7 cellular contexts compared by ENCODE assay signal in genomic region chr5:150778517-150779396, GRCh38. TPM values are rescaled to one million over a fixed set of nuclear protein-coding genes. Genes with fewer than 3 reads are reported as not detected.
DNase-seq lines count a peak whose midpoint lies in the region; ATAC-seq and TF ChIP-seq lines count a peak whose summit lies in the region.

TSS of gene SMIM3 (plus strand) at chr5:150778757. CDS start at chr5:150795441, 16,684 bp downstream.

- H3K4me1 Mint-ChIP-seq in activated T-helper 2 cell treated with anti-CD3 and anti-CD28 coated beads, Interferon-gamma antibody, Interleukin-2, Interleukin-4, amounts not matched to agents 10 μg/mL and 5 μg/mL and 100 μg/mL, durations not matched to agents 14 hours and 24 hours and 36 hours (ENCODE audit: low read depth): peaks cover 64% of the 10 kb centered on the region
- peaks cover 28 to 59% (median 57%) of the 10 kb centered on the region in 4 donors for H3K4me1 Mint-ChIP-seq in naive thymus-derived CD8-positive, alpha-beta T cell

- peak within 1 kb of the TSS; percentile 52 for H3K27ac ChIP-seq in temporal lobe (ENCODE audit: low read depth, low read length)

- peaks cover 21% of the 10 kb centered on the region for H3K36me3 Mint-ChIP-seq in activated T-helper 2 cell treated with anti-CD3 and anti-CD28 coated beads, Interferon-gamma antibody, Interleukin-2, Interleukin-4, amounts not matched to agents 10 μg/mL and 5 μg/mL and 100 μg/mL, durations not matched to agents 14 hours and 24 hours and 36 hours (ENCODE audit: low read depth)
- H3K36me3 Mint-ChIP-seq in naive thymus-derived CD8-positive, alpha-beta T cell: no peaks in the 10 kb centered on the region

- POLR2A ChIA-PET in naive thymus-derived CD8-positive, alpha-beta T cell (lab: Charles Lee): interaction anchor here (0.5 to 2.4 kb wide), 10 partner anchors 10 to 365 kb away, joined by 3 to 21 read pairs (median 6); partner anchors contain the start of genes DCTN4, IRGM and RBM22

- intact Hi-C loops in activated T-helper 2 cell treated with anti-CD3 and anti-CD28 coated beads, Interferon-gamma antibody, Interleukin-2, Interleukin-4, amounts not matched to agents 10 μg/mL and 5 μg/mL and 100 μg/mL, durations not matched to agents 14 hours and 24 hours and 36 hours (cut with micrococcal nuclease): loop anchor here (2.0 kb wide), 2 partner anchors 20 to 36 kb away; partner anchors contain the start of gene DCTN4

- peak within 1 kb of the TSS; percentile 95 for H3K27ac Mint-ChIP-seq in activated T-helper 2 cell treated with anti-CD3 and anti-CD28 coated beads, Interferon-gamma antibody, Interleukin-2, Interleukin-4, amounts not matched to agents 10 μg/mL and 5 μg/mL and 100 μg/mL, durations not matched to agents 14 hours and 24 hours and 36 hours
- H3K27ac Mint-ChIP-seq in naive thymus-derived CD8-positive, alpha-beta T cell: peak within 1 kb of the TSS; percentile 81 to 95 (median 90)

- ATAC-seq in HG03045 (IDR thresholded peaks at IDR 0.05; ENCODE audit: unreplicated experiment): peak; percentile 39
- peak; percentile 60 to 78 for ATAC-seq in naive thymus-derived CD8-positive, alpha-beta T cell

- no peaks in the 10 kb centered on the region for H3K9me3 Mint-ChIP-seq in activated T-helper 2 cell treated with anti-CD3 and anti-CD28 coated beads, Interferon-gamma antibody, Interleukin-2, Interleukin-4, amounts not matched to agents 10 μg/mL and 5 μg/mL and 100 μg/mL, durations not matched to agents 14 hours and 24 hours and 36 hours
- no peaks in the 10 kb centered on the region for H3K9me3 Mint-ChIP-seq in naive thymus-derived CD8-positive, alpha-beta T cell

- H3K4me3 ChIP-seq in GM12875 (ENCODE audit: low read depth, low read length) (peak within 1 kb of the TSS; percentile 88), fibroblast of mammary gland (ENCODE audit: control insufficient read depth, low read depth, low read length) (peak within 1 kb of the TSS; percentile 79)

- DNase-seq in RPMI7951 (ENCODE audit: low read depth): peak; percentile 81
- peak; percentile 58 for DNase-seq in activated T-helper 2 cell treated with anti-CD3 and anti-CD28 coated beads, Interferon-gamma antibody, Interleukin-2, Interleukin-4, amounts not matched to agents 10 μg/mL and 5 μg/mL and 100 μg/mL, durations not matched to agents 14 hours and 24 hours and 36 hours (ENCODE audit: low spot score)
- peak; percentile 61 for DNase-seq in fibroblast of mammary gland (ENCODE audit: low read depth)
- peak; percentile 38 to 80 (median 58) for DNase-seq in naive thymus-derived CD8-positive, alpha-beta T cell

- TF ChIP-seq CTCF in GM12875 (IDR thresholded peaks at IDR 0.05; ENCODE audit: borderline replicate concordance, insufficient read depth, low read depth, low read length): peak; percentile 49; the same call in 1 of the 2 replicates
- peak; percentile 21 for TF ChIP-seq CTCF in fibroblast of mammary gland (conservative IDR thresholded peaks at IDR 0.05; ENCODE audit: control insufficient read depth, insufficient read depth, low read depth, low read length)

- H3K27me3 Mint-ChIP-seq in activated T-helper 2 cell treated with anti-CD3 and anti-CD28 coated beads, Interferon-gamma antibody, Interleukin-2, Interleukin-4, amounts not matched to agents 10 μg/mL and 5 μg/mL and 100 μg/mL, durations not matched to agents 14 hours and 24 hours and 36 hours (ENCODE audit: low read depth): no peaks in the 10 kb centered on the region
- H3K27me3 Mint-ChIP-seq in naive thymus-derived CD8-positive, alpha-beta T cell: peaks cover 0 to 2% (median 0%) of the 10 kb centered on the region in 5 donors

- peak within 1 kb of the TSS; percentile 100 for H3K4me3 Mint-ChIP-seq in activated T-helper 2 cell treated with anti-CD3 and anti-CD28 coated beads, Interferon-gamma antibody, Interleukin-2, Interleukin-4, amounts not matched to agents 10 μg/mL and 5 μg/mL and 100 μg/mL, durations not matched to agents 14 hours and 24 hours and 36 hours (ENCODE audit: low read depth)
- peak within 1 kb of the TSS; percentile 91 to 100 (median 97) for H3K4me3 Mint-ChIP-seq in naive thymus-derived CD8-positive, alpha-beta T cell

RNA-seq across cellular contexts. Expression of gene SMIM3, which starts in this region (rescaled TPM):
- total RNA-seq in RPMI7951 (2014; rRNA removed; shearing (Covaris generic)): 150 and 175 TPM in 2 replicates
- total RNA-seq in activated T-helper 2 cell treated with anti-CD3 and anti-CD28 coated beads, Interferon-gamma antibody, Interleukin-2, Interleukin-4, amounts not matched to agents 10 μg/mL and 5 μg/mL and 100 μg/mL, durations not matched to agents 14 hours and 24 hours and 36 hours: 24.5 and 25.7 TPM in 2 replicates
- total RNA-seq in naive thymus-derived CD8-positive, alpha-beta T cell: 1 to 10 TPM; 4.1 to 5.5 TPM
- 10 to 100 TPM in 1 of 3 donors, 1 to 10 TPM in 2; 8.5 to 12.2 (median 8.6) TPM for polyA plus RNA-seq in naive thymus-derived CD8-positive, alpha-beta T cell
- total RNA-seq in temporal lobe: 2.5 TPM

Comparison
In these comparisons a context has a peak if more than half of its experiments do, and no peak if none do; other contexts are left out.
1. Peak in every context shown above with its lines: DNase-seq, ATAC-seq, H3K4me3 ChIP-seq and H3K27ac ChIP-seq.